In the genomic region with DNA sequence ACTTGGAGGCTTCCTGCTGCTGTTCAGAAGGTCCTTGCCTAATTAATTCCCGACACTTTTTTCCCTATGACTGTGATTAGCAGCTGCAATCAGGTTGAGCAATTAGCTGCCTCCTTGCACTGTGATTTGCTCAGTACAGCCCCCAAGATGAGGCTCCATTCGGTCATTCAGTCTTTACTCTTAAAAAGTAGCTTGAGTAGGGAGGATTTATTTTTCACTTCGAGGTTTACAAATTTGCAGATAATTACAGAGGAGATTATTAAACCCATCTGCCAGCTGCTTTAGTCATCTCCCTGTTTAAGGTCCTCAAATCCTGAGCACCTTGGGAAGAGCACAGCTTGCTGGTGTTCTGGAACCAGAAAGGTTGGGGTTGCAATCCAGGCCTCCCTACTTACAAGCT, we compare ENCODE assay signal across 23 cellular contexts.
"Had no signal": no experiment of that assay in that cellular context is flagged by ENCODE, and none has a peak within 500 bp of the region (broad histone marks: within the 10 kb centered on the region; RNA-seq: fewer than 3 reads in every experiment).

No MANE protein-coding gene starts in this region.

- H3K27me3 ChIP-seq: colonic mucosa, heart left ventricle, ovary, right lobe of liver, testis had no signal

- H3K9me3 ChIP-seq: colonic mucosa, ovary, right lobe of liver, testis had no signal

- H3K36me3 ChIP-seq: colonic mucosa, heart left ventricle, ovary, right lobe of liver had no signal

- FAIRE-seq: endometrium, frontal cortex, kidney, small intestine had no signal

- H3K36me3 Mint-ChIP-seq: stimulated activated memory B cell treated with anti-CD40 and anti-IgM and Interleukin-4, amounts not matched to agents 10 μg/mL and 1 μg/mL and 100 μg/mL, for 72 hours; type B pancreatic cell had no signal

- H3K4me1 ChIP-seq: colonic mucosa, heart left ventricle, right lobe of liver, testis had no signal

- DNase-seq: activated CD4-positive, alpha-beta T cell treated with anti-CD3 and anti-CD28 coated beads, Interleukin-2, amount 10 ng/mL, durations not matched to agents 24 days and 14 days; activated CD8-positive, alpha-beta T cell treated with anti-CD3 and anti-CD28 coated beads for 36 hours; activated effector memory CD4-positive, alpha-beta T cell treated with Interleukin-2 at 50 U/mL for 16 hours; activated naive CD4-positive, alpha-beta T cell treated with anti-CD3 and anti-CD28 coated beads, Interleukin-2, amount 50 U/mL, for 16 hours; activated T-cell treated with anti-CD3 and anti-CD28 coated beads, Interleukin-2, amount 50 U/mL, for 24 hours; aorta; colonic mucosa; heart left ventricle; kidney; ovary; right lobe of liver; small intestine; stimulated activated CD4-positive, alpha-beta T cell treated with anti-CD3 and anti-CD28 coated beads, Interleukin-15, amount 100 ng/mL, for 24 hours; stimulated activated CD4-positive, alpha-beta T cell treated with anti-CD3 and anti-CD28 coated beads, Interleukin-2, amount 100 ng/mL, for 48 hours; T-helper 9 cell; testis had no signal

- H3K27ac Mint-ChIP-seq: activated CD4-positive, alpha-beta T cell treated with anti-CD3 and anti-CD28 coated beads, Interleukin-2, amount 10 ng/mL, durations not matched to agents 24 days and 14 days; activated CD8-positive, alpha-beta T cell treated with anti-CD3 and anti-CD28 coated beads for 36 hours; activated T-cell treated with anti-CD3 and anti-CD28 coated beads, Interleukin-2, amount 50 U/mL, for 24 hours; stimulated activated memory B cell treated with anti-CD40 and anti-IgM and Interleukin-4, amounts not matched to agents 10 μg/mL and 1 μg/mL and 100 μg/mL, for 72 hours; type B pancreatic cell had no signal

- ATAC-seq: activated CD8-positive, alpha-beta T cell treated with anti-CD3 and anti-CD28 coated beads for 36 hours; heart left ventricle; left lobe of liver; right lobe of liver; stimulated activated memory B cell treated with anti-CD40 and anti-IgM and Interleukin-4, amounts not matched to agents 10 μg/mL and 1 μg/mL and 100 μg/mL, for 72 hours had no signal

- H3K4me3 ChIP-seq: colonic mucosa, heart left ventricle, lung, ovary, right lobe of liver, testis had no signal

- H3K27ac ChIP-seq: colonic mucosa, heart left ventricle, ovary, right lobe of liver, testis had no signal

- H3K27me3 Mint-ChIP-seq: activated CD4-positive, alpha-beta T cell treated with anti-CD3 and anti-CD28 coated beads, Interleukin-2, amount 10 ng/mL, durations not matched to agents 24 days and 14 days; activated CD8-positive, alpha-beta T cell treated with anti-CD3 and anti-CD28 coated beads for 36 hours; activated T-cell treated with anti-CD3 and anti-CD28 coated beads, Interleukin-2, amount 50 U/mL, for 24 hours; central memory CD8-positive, alpha-beta T cell had no signal

- H3K9me3 Mint-ChIP-seq: activated CD4-positive, alpha-beta T cell treated with anti-CD3 and anti-CD28 coated beads, Interleukin-2, amount 10 ng/mL, durations not matched to agents 24 days and 14 days; activated CD8-positive, alpha-beta T cell treated with anti-CD3 and anti-CD28 coated beads for 36 hours had no signal

- H3K4me3 Mint-ChIP-seq: activated CD4-positive, alpha-beta T cell treated with anti-CD3 and anti-CD28 coated beads, Interleukin-2, amount 10 ng/mL, durations not matched to agents 24 days and 14 days; activated CD8-positive, alpha-beta T cell treated with anti-CD3 and anti-CD28 coated beads for 36 hours; activated T-cell treated with anti-CD3 and anti-CD28 coated beads, Interleukin-2, amount 50 U/mL, for 24 hours; central memory CD8-positive, alpha-beta T cell; stimulated activated memory B cell treated with anti-CD40 and anti-IgM and Interleukin-4, amounts not matched to agents 10 μg/mL and 1 μg/mL and 100 μg/mL, for 72 hours; type B pancreatic cell had no signal

- H3K4me1 Mint-ChIP-seq: activated CD4-positive, alpha-beta T cell treated with anti-CD3 and anti-CD28 coated beads, Interleukin-2, amount 10 ng/mL, durations not matched to agents 24 days and 14 days; central memory CD8-positive, alpha-beta T cell; stimulated activated memory B cell treated with anti-CD40 and anti-IgM and Interleukin-4, amounts not matched to agents 10 μg/mL and 1 μg/mL and 100 μg/mL, for 72 hours had no signal
